Comparison of ENCODE assay signal across 10 cellular contexts in genomic region chr5:158910782-158911692, GRCh38.
DNase-seq lines count a peak whose midpoint lies in the region; ATAC-seq and TF ChIP-seq lines count a peak whose summit lies in the region.
"Had no signal": no experiment of that assay in that cellular context is flagged by ENCODE, and none has a peak within 500 bp of the region (broad histone marks: within the 10 kb centered on the region; RNA-seq: fewer than 3 reads in every experiment).

No MANE protein-coding gene starts in this region.

- H3K9ac ChIP-seq in BLaER1 treated with 17β-estradiol and CSF1 and Interleukin-3, amounts not matched to agents 10 nM and 100 nM = no peak overlapping the region

- DNase-seq in RWPE2 (ENCODE audit: low spot score) (no peak), ecto neural progenitor cell (ENCODE audit: low spot score) (no peak), NCI-H1048 (lab: John Stamatoyannopoulos, UW) (no peak), DMS153 treated with DMSO at 0.1 percent for 48 hours (lab: John Stamatoyannopoulos, UW; ENCODE audit: unreplicated experiment) (no peak)
- DNase-seq in naive thymus-derived CD4-positive, alpha-beta T cell = no peak
- DNase-seq: OCI-M1 had no signal

- H3K4me2 ChIP-seq in BLaER1 treated with 17β-estradiol and CSF1 and Interleukin-3, amounts not matched to agents 10 nM and 100 nM = peak overlapping the region in 9 of 11 experiments; percentile 0 to 28 (median 4); a peak in 10 of 22 replicates

- no peak overlapping the region for H3K4me3 ChIP-seq in BLaER1 treated with 17β-estradiol and CSF1 and Interleukin-3, amounts not matched to agents 10 nM and 100 nM
- H3K4me3 ChIP-seq in RWPE2 (ENCODE audit: severe bottlenecking) = no peak overlapping the region
- H3K4me3 ChIP-seq in naive thymus-derived CD4-positive, alpha-beta T cell (ENCODE audit: low read length) = no peak overlapping the region

- H3K9me3 ChIP-seq in BLaER1 treated with 17β-estradiol and CSF1 and Interleukin-3, amounts not matched to agents 10 nM and 100 nM (replicated peaks in 1 of 11) = no peaks in the 10 kb centered on the region
- H3K9me3 ChIP-seq in RWPE2 (ENCODE audit: severe bottlenecking) = no peaks in the 10 kb centered on the region
- no peaks in the 10 kb centered on the region for H3K9me3 ChIP-seq in naive thymus-derived CD4-positive, alpha-beta T cell (ENCODE audit: control insufficient read depth in 2 of 3, low read length in 3 of 3)

- H3K36me3 Mint-ChIP-seq in naive thymus-derived CD4-positive, alpha-beta T cell = no peaks in the 10 kb centered on the region

- POLR2A ChIA-PET in naive thymus-derived CD4-positive, alpha-beta T cell (lab: Charles Lee) = no interaction called here

- H3K27ac Mint-ChIP-seq in naive thymus-derived CD4-positive, alpha-beta T cell = peak overlapping the region in 1 of 9 donors; percentile 1
- H3K27ac Mint-ChIP-seq: dendritic cell treated with granulocyte-macrophage colony-stimulating factor and Interleukin-4, amounts not matched to agents 40 ng/mL and 50 ng/mL, for 4 days had no signal

- H3K9me3 Mint-ChIP-seq in naive thymus-derived CD4-positive, alpha-beta T cell = no peaks in the 10 kb centered on the region
- H3K9me3 Mint-ChIP-seq: dendritic cell treated with granulocyte-macrophage colony-stimulating factor and Interleukin-4, amounts not matched to agents 40 ng/mL and 50 ng/mL, for 4 days had no signal

- peaks cover 0 to 6% (median 4%) of the 10 kb centered on the region in 5 donors for H3K27me3 Mint-ChIP-seq in naive thymus-derived CD4-positive, alpha-beta T cell

- H3K4me3 Mint-ChIP-seq in naive thymus-derived CD4-positive, alpha-beta T cell = no peak overlapping the region
- H3K4me3 Mint-ChIP-seq: dendritic cell treated with granulocyte-macrophage colony-stimulating factor and Interleukin-4, amounts not matched to agents 40 ng/mL and 50 ng/mL, for 4 days had no signal

- ATAC-seq in GM19324 (IDR thresholded peaks at IDR 0.05; ENCODE audit: low FRiP score, unreplicated experiment) (peak; percentile 53), HG02943 (IDR thresholded peaks at IDR 0.05; ENCODE audit: low read depth, unreplicated experiment) (peak; percentile 64), RWPE2 (ENCODE audit: low read depth) (peak; percentile 72; the same call in 2 of the 3 replicates)
- ATAC-seq in naive thymus-derived CD4-positive, alpha-beta T cell = no peak

- H3K4me1 Mint-ChIP-seq in naive thymus-derived CD4-positive, alpha-beta T cell = peaks cover 0 to 5% (median 0%) of the 10 kb centered on the region in 7 donors

- H3K27me3 ChIP-seq in BLaER1 treated with 17β-estradiol and CSF1 and Interleukin-3, amounts not matched to agents 10 nM and 100 nM = no peaks in the 10 kb centered on the region
- H3K27me3 ChIP-seq in RWPE2 (ENCODE audit: insufficient read depth, poor library complexity, severe bottlenecking) = peaks cover 42% of the 10 kb centered on the region
- no peaks in the 10 kb centered on the region for H3K27me3 ChIP-seq in naive thymus-derived CD4-positive, alpha-beta T cell (ENCODE audit: control insufficient read depth in 2 of 2, insufficient read depth in 2 of 2, low read length in 2 of 2)

- CTCF ChIA-PET in naive thymus-derived CD4-positive, alpha-beta T cell (lab: Charles Lee) = no interaction called here

- H3K4me1 ChIP-seq in BLaER1 treated with 17β-estradiol and CSF1 and Interleukin-3, amounts not matched to agents 10 nM and 100 nM = peaks cover 9 to 98% (median 65%) of the 10 kb centered on the region in 10 experiments; a peak in 19 of 20 replicates
- H3K4me1 ChIP-seq in RWPE2 (ENCODE audit: insufficient read depth, poor library complexity, severe bottlenecking) = no peaks in the 10 kb centered on the region
- H3K4me1 ChIP-seq in naive thymus-derived CD4-positive, alpha-beta T cell (ENCODE audit: control insufficient read depth in 2 of 2, insufficient read depth in 2 of 2, low read length in 2 of 2) = no peaks in the 10 kb centered on the region

- H3K36me3 ChIP-seq in BLaER1 treated with 17β-estradiol and CSF1 and Interleukin-3, amounts not matched to agents 10 nM and 100 nM = peaks cover 0 to 100% (median 88%) of the 10 kb centered on the region in 11 experiments; a peak in 16 of 22 replicates
- H3K36me3 ChIP-seq in RWPE2 (ENCODE audit: low read depth) = no peaks in the 10 kb centered on the region
- no peaks in the 10 kb centered on the region for H3K36me3 ChIP-seq in naive thymus-derived CD4-positive, alpha-beta T cell (ENCODE audit: control insufficient read depth in 2 of 3, insufficient read depth in 3 of 3, low read length in 3 of 3)

- no peak for TF ChIP-seq CTCF in RWPE2 (IDR thresholded peaks at IDR 0.05; ENCODE audit: poor library complexity, severe bottlenecking)

- peaks cover 0 to 100% (median 68%) of the 10 kb centered on the region in 11 experiments; a peak in 17 of 22 replicates for H4K20me1 ChIP-seq in BLaER1 treated with 17β-estradiol and CSF1 and Interleukin-3, amounts not matched to agents 10 nM and 100 nM

- H3K27ac ChIP-seq in BLaER1 treated with 17β-estradiol and CSF1 and Interleukin-3, amounts not matched to agents 10 nM and 100 nM = peak overlapping the region in 2 of 11 experiments; percentile 4 to 13; a peak in 2 of 22 replicates
- no peak overlapping the region for H3K27ac ChIP-seq in RWPE2 (ENCODE audit: poor library complexity, severe bottlenecking)
- H3K27ac ChIP-seq in naive thymus-derived CD4-positive, alpha-beta T cell (ENCODE audit: low read depth, low read length) = no peak overlapping the region

- intact Hi-C loops in naive thymus-derived CD4-positive, alpha-beta T cell (cut with micrococcal nuclease) = no loop called here
